ENCODE assay signal across 8 cellular contexts in the genomic region with DNA sequence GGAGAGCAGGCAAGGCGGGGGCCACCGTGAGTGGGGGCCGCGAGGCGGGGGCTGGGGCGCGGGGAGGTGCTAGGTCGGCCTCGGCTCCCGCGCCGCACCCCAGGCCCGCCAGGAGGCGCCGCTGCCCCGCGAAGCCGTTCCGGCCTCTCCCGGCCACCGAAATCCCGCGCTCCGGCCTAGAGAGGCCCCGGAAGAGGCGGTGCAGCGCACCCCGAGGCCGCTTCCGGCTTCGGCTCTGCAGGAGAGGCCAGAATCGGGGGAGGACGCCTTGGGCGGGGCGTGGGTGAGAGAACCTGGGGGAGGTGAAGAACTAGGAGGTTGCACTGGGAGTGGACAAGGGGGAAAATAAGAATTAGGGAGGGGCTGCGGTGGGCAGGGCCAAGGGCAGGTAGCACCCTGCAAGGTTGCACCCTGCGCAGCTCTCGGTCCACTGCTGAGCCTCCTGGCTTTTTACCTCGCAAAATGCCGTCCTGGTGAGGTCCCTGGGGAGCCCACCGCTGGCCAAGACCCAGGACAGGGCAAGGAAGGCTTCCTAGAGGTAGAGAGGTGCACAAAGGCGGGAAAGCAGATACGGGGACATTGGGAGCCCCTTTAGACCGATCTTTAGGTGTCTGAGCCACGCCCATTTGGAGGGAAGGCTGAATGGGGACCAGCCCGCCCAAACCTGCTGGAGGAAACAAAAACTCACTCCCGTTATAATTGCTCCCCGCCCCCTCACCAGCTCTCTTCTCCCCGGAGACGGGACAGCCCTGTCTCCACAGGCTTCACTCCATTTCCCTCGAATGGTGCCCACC. TPM values are rescaled to one million over a fixed set of nuclear protein-coding genes. Genes with fewer than 3 reads are reported as not detected.
A peak's percentile ranks its signal among the peaks of the same experiment; 100 is the strongest.
DNase-seq lines count a peak whose midpoint lies in the region; ATAC-seq, FAIRE-seq and TF ChIP-seq lines count a peak whose summit lies in the region.

No MANE protein-coding gene starts in this region.

- H3K9me3 ChIP-seq in adipocyte (ENCODE audit: control insufficient read depth, low read length): no peaks in the 10 kb centered on the region
- H3K9me3 ChIP-seq in left ventricle myocardium inferior (replicated peaks): no peaks in the 10 kb centered on the region
- H3K9me3 ChIP-seq in psoas muscle: no peaks in the 10 kb centered on the region

- H3K4me1 ChIP-seq in adipocyte (ENCODE audit: control insufficient read depth, insufficient read depth, low read length) (peaks cover 10% of the 10 kb centered on the region), left ventricle myocardium inferior (peaks cover 26% of the 10 kb centered on the region), psoas muscle (peaks cover 5% of the 10 kb centered on the region)

- peak; percentile 92 for ATAC-seq in HG02798 (IDR thresholded peaks at IDR 0.05; ENCODE audit: poor library complexity, unreplicated experiment)
- peak; percentile 90 to 95 (median 92) for ATAC-seq in psoas muscle

- intact Hi-C loops in left ventricle myocardium inferior (cut with micrococcal nuclease) (loop anchor here (5.0 kb wide), 1 partner anchor 45 kb away; no protein-coding TSS in a partner anchor), psoas muscle (cut with DNase I) (loop anchor here (1.0 to 2.0 kb wide), 3 partner anchors 19 to 46 kb away; no protein-coding TSS in a partner anchor)

- H3K27me3 ChIP-seq in adipocyte (replicated peaks; ENCODE audit: control insufficient read depth, insufficient read depth, low read length): peaks cover 14% of the 10 kb centered on the region
- H3K27me3 ChIP-seq in left ventricle myocardium inferior (ENCODE audit: low read depth): peaks cover 10% of the 10 kb centered on the region
- no peaks in the 10 kb centered on the region for H3K27me3 ChIP-seq in psoas muscle (ENCODE audit: insufficient read depth in 3 of 3, low read length in 2 of 3)

- 1 to 2% (median 1%) methylated on average over 36 to 51 of the region's 51 CpGs for WGBS in psoas muscle, 3 donors

- H3K9ac ChIP-seq in adipocyte (ENCODE audit: low read length): peak overlapping the region; percentile 93

- no peak for TF ChIP-seq POLR2A in GM12891 (IDR thresholded peaks at IDR 0.05; ENCODE audit: low read depth, low read length)

- DNase-seq in GM12891 (ENCODE audit: insufficient read length, low spot score) (peak; percentile 97), NCI-H1436 (lab: John Stamatoyannopoulos, UW) (peak; percentile 88), SW 1271 (lab: John Stamatoyannopoulos, UW) (peak; percentile 68 to 70), adipocyte (ENCODE audit: low read depth) (peak; percentile 97), left ventricle myocardium inferior (peak; percentile 91), psoas muscle (peak; percentile 92 to 96), urothelium cell line (ENCODE audit: low spot score) (peak; percentile 97)

- TF ChIP-seq CTCF in left ventricle myocardium inferior (IDR thresholded peaks at IDR 0.05; ENCODE audit: borderline replicate concordance): peak; percentile 97
- peak; percentile 94 for TF ChIP-seq CTCF in psoas muscle (IDR thresholded peaks at IDR 0.05)

- H3K36me3 ChIP-seq in adipocyte (ENCODE audit: control insufficient read depth, insufficient read depth, low read length, severe bottlenecking): no peaks in the 10 kb centered on the region
- H3K36me3 ChIP-seq in left ventricle myocardium inferior: no peaks in the 10 kb centered on the region
- H3K36me3 ChIP-seq in psoas muscle (ENCODE audit: insufficient read depth in 1 of 2, low read depth in 1 of 2): no peaks in the 10 kb centered on the region

- peak overlapping the region; percentile 89 for H3K4me3 ChIP-seq in adipocyte (ENCODE audit: low read length)
- peak overlapping the region; percentile 76 for H3K4me3 ChIP-seq in left ventricle myocardium inferior
- H3K4me3 ChIP-seq in psoas muscle: peak overlapping the region; percentile 78

- H3K27ac ChIP-seq in left ventricle myocardium inferior (replicated peaks): peak overlapping the region; percentile 87
- peak overlapping the region; percentile 55 for H3K27ac ChIP-seq in psoas muscle

- FAIRE-seq in GM12891 (lab: Jason Lieb, UNC): peak; percentile 87
- FAIRE-seq in urothelium cell line (lab: Jason Lieb, UNC): no peak

TF ChIP-seq in GM12891, 5 proteins besides CTCF, POLR2A, EP300 and RAD21:
- TF ChIP-seq POLR2AphosphoS5 (IDR thresholded peaks at IDR 0.05; ENCODE audit: low read depth, low read length): peak; percentile 38; the same call in 1 of the 2 replicates
- peak; percentile 42; the same call in 1 of the 2 replicates for TF ChIP-seq TAF1 (IDR thresholded peaks at IDR 0.05; ENCODE audit: low read depth, low read length)
- no peak for TF ChIP-seq SPI1 (IDR thresholded peaks at IDR 0.05; ENCODE audit: low read depth, low read length)

RNA-seq across cellular contexts. Expression of a gene that starts 8.4 kb away (rescaled TPM):
- 177 TPM for polyA plus RNA-seq in GM12891 (2012; ENCODE audit: low read depth, missing spikeins)
- total RNA-seq in left ventricle myocardium inferior: 118 TPM
- 10 to 100 TPM; 55.5 to 93.9 (median 74.8) TPM for total RNA-seq in psoas muscle
- 10 to 100 TPM; 39.4 to 57.6 (median 50.7) TPM for polyA plus RNA-seq in psoas muscle

RNA-seq across cellular contexts. Expression of a gene that starts 22.5 kb away (rescaled TPM):
- not detected for polyA plus RNA-seq in GM12891 (2012; ENCODE audit: low read depth, missing spikeins)
- total RNA-seq in left ventricle myocardium inferior (10.4 TPM), psoas muscle (10 to 100 TPM in 1 of 4 donors, 1 to 10 TPM in 3; 1.7 to 12.7 (median 5.4) TPM)
- polyA plus RNA-seq in psoas muscle: 1 to 10 TPM in 2 of 3 donors, under 1 TPM in 1; 0.12 to 4.5 (median 1.3) TPM

RNA-seq across cellular contexts. Expression of a gene that starts 36.2 kb away (rescaled TPM):
- polyA plus RNA-seq in GM12891 (2012; ENCODE audit: low read depth, missing spikeins): not detected
- total RNA-seq in left ventricle myocardium inferior (not detected), psoas muscle (not detected)
- polyA plus RNA-seq in psoas muscle: not detected

RNA-seq across cellular contexts. Expression of a gene that starts 41.4 kb away (rescaled TPM):
- 0.35 TPM for polyA plus RNA-seq in GM12891 (2012; ENCODE audit: low read depth, missing spikeins)
- total RNA-seq in left ventricle myocardium inferior: 23.2 TPM
- 1 to 10 TPM; 3.1 to 6.8 (median 4.3) TPM for total RNA-seq in psoas muscle
- 1 to 10 TPM; 2.1 to 3.4 (median 2.2) TPM for polyA plus RNA-seq in psoas muscle

RNA-seq across cellular contexts. Expression of a gene that starts 51.3 kb away (rescaled TPM):
- polyA plus RNA-seq in GM12891 (2012; ENCODE audit: low read depth, missing spikeins): not detected
- 27.7 TPM for total RNA-seq in left ventricle myocardium inferior
- 10 to 100 TPM in 1 of 4 donors, 1 to 10 TPM in 2, under 1 TPM in 1; 0.84 to 13.1 (median 1.1) TPM for total RNA-seq in psoas muscle
- polyA plus RNA-seq in psoas muscle: 1 to 10 TPM in 1 of 3 donors, under 1 TPM in 2; 0.61 to 1.6 (median 0.66) TPM

Comparison
In these comparisons a context has a peak if more than half of its experiments do, and no peak if none do; other contexts are left out.
1. Peak in every context shown above with its lines: DNase-seq, ATAC-seq, H3K4me3 ChIP-seq and H3K27ac ChIP-seq.